Comparison of ENCODE assay signal across 1 cellular context in the genomic region with DNA sequence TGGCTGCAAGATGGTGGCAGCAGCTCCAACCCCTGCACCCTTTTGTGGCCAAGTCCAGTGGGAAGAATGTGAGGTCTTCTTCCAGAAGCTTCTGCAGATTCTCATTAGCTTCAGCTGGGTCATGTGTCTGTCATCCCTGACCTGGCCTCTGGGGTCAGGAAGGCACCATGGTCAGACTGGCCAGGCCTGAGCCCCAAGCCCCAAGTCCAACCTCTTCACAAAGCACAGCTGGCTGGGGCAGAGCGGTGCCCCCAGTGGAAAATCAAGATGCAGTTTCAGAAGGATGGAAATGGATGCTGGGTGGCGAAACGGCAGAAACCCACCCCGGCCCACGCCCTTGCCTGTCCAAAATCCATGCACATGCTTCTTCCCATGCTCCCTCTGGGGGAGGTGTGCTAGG.
TF ChIP-seq lines count a peak whose summit lies in the region.

No MANE protein-coding gene starts in this region.

TF ChIP-seq in K562, 482 proteins besides CTCF, POLR2A, EP300 and RAD21:
- no peak for TF ChIP-seq CCAR2 (IDR thresholded peaks at IDR 0.05; ENCODE audit: low read depth, low read length)
- peak; percentile 33; the same call in 1 of the 2 replicates for TF ChIP-seq POLR2G (IDR thresholded peaks at IDR 0.05; ENCODE audit: low read depth, low read length)
